ENCODE assay signal across 8 cellular contexts in the genomic region with DNA sequence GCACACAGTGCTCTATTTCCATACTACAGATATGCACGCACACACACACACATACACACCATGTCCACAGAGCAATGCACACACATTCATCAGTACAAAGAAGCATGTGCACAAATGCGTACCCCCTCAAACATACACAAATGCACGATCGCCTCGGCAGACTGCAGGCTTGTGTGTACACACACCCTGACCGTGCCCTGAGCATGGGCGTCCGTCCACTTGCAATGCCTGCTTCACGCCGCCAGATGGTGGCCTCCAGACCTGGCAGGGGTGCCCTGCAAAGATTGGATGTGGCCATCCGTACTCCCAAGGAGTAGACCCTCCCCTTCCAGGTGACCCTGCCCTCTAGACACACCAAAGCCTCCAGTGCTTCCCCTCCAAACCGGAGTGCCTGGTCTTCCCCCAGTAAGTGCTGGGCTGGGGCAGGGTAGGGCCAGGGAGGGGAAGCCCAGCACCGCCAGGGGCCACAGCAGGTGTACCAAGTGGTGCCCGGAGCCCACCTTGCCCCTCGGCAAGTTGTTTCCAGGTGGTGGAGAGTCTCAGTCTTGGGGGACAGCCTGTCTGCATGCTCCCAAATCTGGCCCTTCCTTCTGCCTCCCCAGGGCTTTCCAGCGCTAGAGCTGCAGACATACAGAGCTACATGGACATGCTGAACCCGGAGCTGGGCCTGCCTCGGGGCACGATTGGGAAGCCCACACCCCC. TPM values are rescaled to one million over a fixed set of nuclear protein-coding genes. Genes with fewer than 3 reads are reported as not detected.
A peak's percentile ranks its signal among the peaks of the same experiment; 100 is the strongest.
DNase-seq lines count a peak whose midpoint lies in the region; ATAC-seq, FAIRE-seq and TF ChIP-seq lines count a peak whose summit lies in the region.

No MANE protein-coding gene starts in this region.

- peaks cover 2% of the 10 kb centered on the region for H3K9me3 Mint-ChIP-seq in astrocyte (ENCODE audit: unreplicated experiment)

- TF ChIP-seq POLR2A in GM12891 (IDR thresholded peaks at IDR 0.05; ENCODE audit: low read depth, low read length) = no peak

- H3K36me3 ChIP-seq in astrocyte (ENCODE audit: insufficient read depth, low read length) (no peaks in the 10 kb centered on the region), lower lobe of right lung (no peaks in the 10 kb centered on the region)

- H3K27me3 ChIP-seq in astrocyte (ENCODE audit: insufficient read depth, low read length) (peaks cover 25% of the 10 kb centered on the region), lower lobe of right lung (ENCODE audit: low read depth) (peaks cover 56% of the 10 kb centered on the region)

- DNase-seq in EL = peak; percentile 51
- peak; percentile 28 for DNase-seq in NCI-H460 (ENCODE audit: extremely low read depth, low read depth)
- DNase-seq in astrocyte (ENCODE audit: low read depth) = peak; percentile 10
- no peak for DNase-seq in lower lobe of right lung
- DNase-seq in GM12891 (ENCODE audit: insufficient read length, low spot score) = no peak
- no peak for DNase-seq in NCI-H524 (lab: John Stamatoyannopoulos, UW)

- H3K79me2 ChIP-seq in astrocyte (ENCODE audit: insufficient read depth, low read length) = no peaks in the 10 kb centered on the region

- H3K4me1 Mint-ChIP-seq in astrocyte (ENCODE audit: low read depth, unreplicated experiment) = no peaks in the 10 kb centered on the region

- ATAC-seq in lower lobe of right lung (peak; percentile 40 to 55), GM18909 (IDR thresholded peaks at IDR 0.05; ENCODE audit: poor library complexity, unreplicated experiment) (no peak), HG03342 (IDR thresholded peaks at IDR 0.05; ENCODE audit: unreplicated experiment) (no peak)

- intact Hi-C loops in lower lobe of right lung (cut with DNase I) = no loop called here

- H3K9me3 ChIP-seq in astrocyte (ENCODE audit: insufficient read depth, low read depth, low read length) (no peaks in the 10 kb centered on the region), lower lobe of right lung (no peaks in the 10 kb centered on the region)

- H3K27me3 Mint-ChIP-seq in astrocyte (ENCODE audit: low read depth, unreplicated experiment) = peaks cover 46% of the 10 kb centered on the region

- H3K27ac Mint-ChIP-seq in astrocyte (ENCODE audit: unreplicated experiment) = no peak overlapping the region

- H3K4me3 ChIP-seq in astrocyte (ENCODE audit: insufficient read depth, low read depth, low read length) (no peak overlapping the region), lower lobe of right lung (no peak overlapping the region)

- FAIRE-seq in astrocyte (lab: Jason Lieb, UNC) (peak; percentile 73), GM12891 (lab: Jason Lieb, UNC) (no peak)

- no peak overlapping the region for H3K9ac ChIP-seq in astrocyte (ENCODE audit: low read length)

- no peak overlapping the region for H3K27ac ChIP-seq in astrocyte (ENCODE audit: low read depth, low read length)
- no peak overlapping the region for H3K27ac ChIP-seq in lower lobe of right lung

- peaks cover 4% of the 10 kb centered on the region for H3K36me3 Mint-ChIP-seq in astrocyte (ENCODE audit: low read depth, unreplicated experiment)

- TF ChIP-seq CTCF in astrocyte (IDR thresholded peaks at IDR 0.05; ENCODE audit: insufficient read depth, low read depth, low read length) = peak; percentile 31
- TF ChIP-seq CTCF in lower lobe of right lung (IDR thresholded peaks at IDR 0.05) = peak; percentile 63

- no peak overlapping the region for H3K4me2 ChIP-seq in astrocyte (ENCODE audit: low read length)

- H4K20me1 ChIP-seq in astrocyte (ENCODE audit: insufficient read depth, low read length) = no peaks in the 10 kb centered on the region

- H3K4me3 Mint-ChIP-seq in astrocyte (ENCODE audit: unreplicated experiment) = no peak overlapping the region

- no peak overlapping the region for H2AFZ ChIP-seq in astrocyte (ENCODE audit: low read depth, low read length)

- H3K4me1 ChIP-seq in astrocyte (ENCODE audit: insufficient read depth, low read length) (no peaks in the 10 kb centered on the region), lower lobe of right lung (no peaks in the 10 kb centered on the region)

TF ChIP-seq in GM12891, 5 proteins besides CTCF, POLR2A, EP300 and RAD21:
- no peak for TF ChIP-seq TAF1 (IDR thresholded peaks at IDR 0.05; ENCODE audit: low read depth, low read length)
- TF ChIP-seq POU2F2 (IDR thresholded peaks at IDR 0.05; ENCODE audit: low read depth, low read length) = no peak
- TF ChIP-seq PAX5 (IDR thresholded peaks at IDR 0.05; ENCODE audit: insufficient read depth, low read length, severe bottlenecking) = no peak
- TF ChIP-seq SPI1 (IDR thresholded peaks at IDR 0.05; ENCODE audit: low read depth, low read length) = no peak
- TF ChIP-seq POLR2AphosphoS5 (IDR thresholded peaks at IDR 0.05; ENCODE audit: low read depth, low read length) = no peak

RNA-seq across cellular contexts. Expression of a gene that starts 20.6 kb away (rescaled TPM):
- 0.17 TPM in 1 of 2 replicates, not detected in the other for total RNA-seq in NCI-H460 (2014; rRNA removed; shearing (Covaris generic))
- polyA plus RNA-seq in NCI-H460 (2014; cell fraction: nucleus; rRNA removed) = 0.58 and 1.1 TPM in 2 replicates
- total RNA-seq in astrocyte (0.66 and 0.96 TPM in 2 replicates), lower lobe of right lung (8.3 TPM)
- polyA plus RNA-seq in GM12891 (2012; ENCODE audit: low read depth, missing spikeins) = 0.13 TPM

RNA-seq across cellular contexts. Expression of a gene that starts 20.8 kb away (rescaled TPM):
- 3.3 and 4.2 TPM in 2 replicates for total RNA-seq in NCI-H460 (2014; rRNA removed; shearing (Covaris generic))
- polyA plus RNA-seq in NCI-H460 (2014; cell fraction: nucleus; rRNA removed) = 25.3 and 25.6 TPM in 2 replicates
- 16.5 and 18.8 TPM in 2 replicates for total RNA-seq in astrocyte
- 8.2 TPM for total RNA-seq in lower lobe of right lung
- 0.46 TPM for polyA plus RNA-seq in GM12891 (2012; ENCODE audit: low read depth, missing spikeins)

RNA-seq across cellular contexts. Expression of a gene that starts 25.5 kb away (rescaled TPM):
- 0.57 and 1.0 TPM in 2 replicates for total RNA-seq in NCI-H460 (2014; rRNA removed; shearing (Covaris generic))
- polyA plus RNA-seq in NCI-H460 (2014; cell fraction: nucleus; rRNA removed) = 0.15 TPM in 1 of 2 replicates, not detected in the other
- 0.94 and 3.0 TPM in 2 replicates for total RNA-seq in astrocyte
- total RNA-seq in lower lobe of right lung = 6.4 TPM
- polyA plus RNA-seq in GM12891 (2012; ENCODE audit: low read depth, missing spikeins) = 0.85 TPM

RNA-seq across cellular contexts. Expression of a gene that starts 46.3 kb away (rescaled TPM):
- total RNA-seq in NCI-H460 (2014; rRNA removed; shearing (Covaris generic)) = 3.4 and 3.6 TPM in 2 replicates
- 9.3 and 13.3 TPM in 2 replicates for polyA plus RNA-seq in NCI-H460 (2014; cell fraction: nucleus; rRNA removed)
- total RNA-seq in astrocyte (23.0 and 25.1 TPM in 2 replicates), lower lobe of right lung (9.5 TPM)
- polyA plus RNA-seq in GM12891 (2012; ENCODE audit: low read depth, missing spikeins) = 0.24 TPM

RNA-seq across cellular contexts. Expression of a gene that starts 51.6 kb away (rescaled TPM):
- total RNA-seq in NCI-H460 (2014; rRNA removed; shearing (Covaris generic)) = 22.5 and 24.4 TPM in 2 replicates
- 22.7 and 39.5 TPM in 2 replicates for polyA plus RNA-seq in NCI-H460 (2014; cell fraction: nucleus; rRNA removed)
- 75.6 and 91.1 TPM in 2 replicates for total RNA-seq in astrocyte
- 28.5 TPM for total RNA-seq in lower lobe of right lung
- polyA plus RNA-seq in GM12891 (2012; ENCODE audit: low read depth, missing spikeins) = 61.5 TPM

Comparison
In these comparisons a context has a peak if more than half of its experiments do, and no peak if none do; other contexts are left out.
1. DNase-seq: peak in EL (single experiment), NCI-H460 (single experiment) and astrocyte (single experiment); none in lower lobe of right lung (single experiment), GM12891 (single experiment) and NCI-H524 (0 of 2).
2. ATAC-seq: peak in lower lobe of right lung (2 of 2); none in GM18909 (single experiment) and HG03342 (single experiment).